6 cellular contexts compared by ENCODE assay signal in the genomic region with DNA sequence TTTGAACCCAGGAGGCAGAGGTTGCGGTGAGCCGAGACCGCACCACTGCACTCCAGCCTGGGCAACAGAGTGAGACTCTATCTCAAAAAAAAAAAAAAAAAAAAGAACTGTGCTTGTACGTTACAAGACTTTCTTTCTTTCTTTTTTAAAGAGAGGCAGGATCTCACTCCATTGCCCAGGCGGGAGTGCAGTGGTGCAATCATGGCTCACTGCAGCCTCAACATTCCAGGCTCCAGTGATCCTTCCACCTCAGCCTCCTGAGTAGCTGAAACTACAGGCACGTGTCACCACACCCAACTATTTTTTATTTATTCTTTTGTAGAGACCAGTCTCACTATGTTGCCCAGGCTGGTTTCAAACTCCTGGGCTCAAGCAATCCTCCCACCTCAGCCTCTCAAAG. TPM values are rescaled to one million over a fixed set of nuclear protein-coding genes. Genes with fewer than 3 reads are reported as not detected.
DNase-seq lines count a peak whose midpoint lies in the region; ATAC-seq, FAIRE-seq and TF ChIP-seq lines count a peak whose summit lies in the region.
"Not testable (repeated sequence)": the region's sequence is repeated elsewhere in the genome, so short reads cannot be mapped to it uniquely, and the experiment has no call there.

No MANE protein-coding gene starts in this region.

- H3K4me1 Mint-ChIP-seq in astrocyte (ENCODE audit: low read depth, unreplicated experiment); endodermal cell: not testable (repeated sequence)

- not testable (repeated sequence) for H3K9me2 ChIP-seq in PC-9 (ENCODE audit: insufficient read depth)

- H3K79me2 ChIP-seq in PC-9 (ENCODE audit: low read depth); astrocyte (ENCODE audit: insufficient read depth, low read length); K562 (ENCODE audit: control insufficient read depth, insufficient read depth, low read length); HepG2 (ENCODE audit: insufficient read depth, low read length): not testable (repeated sequence)

- in situ Hi-C loops in K562 (cut with MboI), result not testable (repeated sequence)
- in situ Hi-C loops in HepG2 (cut with HindIII; ENCODE audit: extremely low pct_ligation_motif_present, low pct_unique_long_range_greater_than_20kb), result loop anchor here (10.0 kb wide), 1 partner anchor 245 kb away; no protein-coding TSS in a partner anchor

- not testable (repeated sequence) for H3K27me3 Mint-ChIP-seq in astrocyte (ENCODE audit: low read depth, unreplicated experiment); endodermal cell (ENCODE audit: insufficient read depth)

- H3K4me3 Mint-ChIP-seq in astrocyte (ENCODE audit: unreplicated experiment); endodermal cell: not testable (repeated sequence)

- not testable (repeated sequence) for H3K27me3 ChIP-seq in PC-9 (ENCODE audit: insufficient read depth, low read depth); WERI-Rb-1 (ENCODE audit: insufficient read depth, low read depth, severe bottlenecking); astrocyte (ENCODE audit: insufficient read depth, low read length); K562 (ENCODE audit: control insufficient read depth in 2 of 2, insufficient read depth in 2 of 2, low read length in 2 of 2); endodermal cell (ENCODE audit: control insufficient read depth, insufficient read depth, low read length, poor library complexity, severe bottlenecking); HepG2 (ENCODE audit: control insufficient read depth in 1 of 2, insufficient read depth in 2 of 2, low read length in 2 of 2)

- not testable (repeated sequence) for H3K9me3 Mint-ChIP-seq in astrocyte (ENCODE audit: unreplicated experiment); endodermal cell

- TF ChIP-seq POLR2A in K562 (conservative IDR thresholded peaks at IDR 0.05); HepG2 (IDR thresholded peaks at IDR 0.05; ENCODE audit: insufficient read depth in 1 of 2, low read depth in 2 of 2, low read length in 2 of 2): not testable (repeated sequence)

- intact Hi-C loops in PC-9 (cut with micrococcal nuclease; ENCODE audit: unreplicated experiment), result loop anchor here (10.0 kb wide), 1 partner anchor 245 kb away; no protein-coding TSS in a partner anchor
- intact Hi-C loops in K562 (cut with micrococcal nuclease), result loop anchor here (10.0 kb wide), 1 partner anchor 55 kb away; no protein-coding TSS in a partner anchor
- intact Hi-C loops in HepG2 (cut with micrococcal nuclease; ENCODE audit: unreplicated experiment), result loop anchor here (5.0 kb wide), 1 partner anchor 247 kb away; no protein-coding TSS in a partner anchor

- not testable (repeated sequence) for TF ChIP-seq EP300 in K562 (IDR thresholded peaks at IDR 0.05; ENCODE audit: low read length); HepG2 (IDR thresholded peaks at IDR 0.05; ENCODE audit: low read depth in 2 of 2, low read length in 2 of 2); HepG2 (CRISPR knock-in tag; IDR thresholded peaks at IDR 0.05; ENCODE audit: borderline replicate concordance)

- H3K9ac ChIP-seq in astrocyte (ENCODE audit: low read length); K562 (ENCODE audit: insufficient read depth in 1 of 2, low read depth in 2 of 2, low read length in 2 of 2); endodermal cell (ENCODE audit: extremely low read depth, low read length, poor library complexity, severe bottlenecking); HepG2 (ENCODE audit: insufficient read depth, low read depth, low read length): not testable (repeated sequence)

- BruUV-seq in PC-9 (replicated peaks; lab: Mats Ljungman, UMichigan); K562 (replicated peaks; lab: Mats Ljungman, UMichigan); HepG2 (replicated peaks; lab: Mats Ljungman, UMichigan): not testable (repeated sequence)

- CTCF ChIA-PET in PC-9 (lab: Charles Lee), result interaction anchor here (0.6 kb wide), 1 partner anchor 245 kb away, joined by 4 read pairs; no protein-coding TSS in a partner anchor
- CTCF ChIA-PET in K562 (lab: Yijun Ruan, JAX; ENCODE audit: low intra/inter-chr PET ratio); HepG2 (lab: Yijun Ruan, JAX; ENCODE audit: low intra/inter-chr PET ratio, low total read pairs): not testable (repeated sequence)

- ATAC-seq in K562, HepG2: not testable (repeated sequence)

- H3F3A ChIP-seq in PC-9 (ENCODE audit: insufficient read depth, low read depth), result not testable (repeated sequence)

- H3K36me3 Mint-ChIP-seq in astrocyte (ENCODE audit: low read depth, unreplicated experiment); endodermal cell (ENCODE audit: low read depth): not testable (repeated sequence)

- H3K36me3 ChIP-seq in PC-9 (ENCODE audit: low read depth); WERI-Rb-1; astrocyte (ENCODE audit: insufficient read depth, low read length); K562 (ENCODE audit: control insufficient read depth, insufficient read depth, low read length); endodermal cell (ENCODE audit: control insufficient read depth, insufficient read depth, low read length); HepG2 (replicated peaks in 1 of 2; ENCODE audit: control insufficient read depth in 1 of 2, insufficient read depth in 2 of 2, low read length in 2 of 2): not testable (repeated sequence)

- H4K20me1 ChIP-seq in PC-9 (ENCODE audit: insufficient read depth); astrocyte (ENCODE audit: insufficient read depth, low read length); K562 (replicated peaks; ENCODE audit: control insufficient read depth, insufficient read depth, low read length); HepG2 (ENCODE audit: insufficient read depth, low read length): not testable (repeated sequence)

- not testable (repeated sequence) for H3K4me3 ChIP-seq in PC-9; WERI-Rb-1 (ENCODE audit: low read depth, low read length); astrocyte (ENCODE audit: insufficient read depth, low read depth, low read length); K562; endodermal cell (ENCODE audit: low read length); HepG2 (replicated peaks in 1 of 3; ENCODE audit: insufficient read depth in 1 of 3, low read depth in 2 of 3, low read length in 3 of 3)

- H2AFZ ChIP-seq in PC-9, result 0 out of 2 replicates have a peak overlapping the region, but pooled peaks have one; percentile 5
- not testable (repeated sequence) for H2AFZ ChIP-seq in astrocyte (ENCODE audit: low read depth, low read length); K562 (ENCODE audit: low read depth, low read length); HepG2 (ENCODE audit: low read length)

- TF ChIP-seq CTCF in PC-9 (conservative IDR thresholded peaks at IDR 0.05); WERI-Rb-1 (IDR thresholded peaks at IDR 0.05; ENCODE audit: low read depth, low read length); astrocyte (IDR thresholded peaks at IDR 0.05; ENCODE audit: insufficient read depth, low read depth, low read length); K562 (IDR thresholded peaks at IDR 0.05 in 2 of 3, conservative IDR thresholded peaks at IDR 0.05 in 1 of 3; ENCODE audit: insufficient read depth in 2 of 3, low read depth in 1 of 3, low read length in 3 of 3); endodermal cell (conservative IDR thresholded peaks at IDR 0.05); HepG2 (CRISPR knock-in tag; IDR thresholded peaks at IDR 0.05): not testable (repeated sequence)

- WGBS in K562 (ENCODE audit: insufficient coverage, low coverage, missing lambda C conversion rate), result 71% methylated on average over 4 of the region's 6 CpGs
- 93 to 96% methylated on average over 3 to 6 of the region's 6 CpGs for WGBS in endodermal cell (ENCODE audit: insufficient coverage in 1 of 2, insufficient read length in 1 of 2), 2 experiments
- WGBS in HepG2 (ENCODE audit: low lambda C conversion rate), result 62% methylated on average over 6 of the region's 6 CpGs

- not testable (repeated sequence) for DNase-seq in PC-9; WERI-Rb-1; astrocyte (ENCODE audit: low read depth); K562 (ENCODE audit: extremely low read depth in 1 of 4, low spot score in 3 of 4); endodermal cell; HepG2 (ENCODE audit: low spot score)

- not testable (repeated sequence) for H3K9me1 ChIP-seq in K562 (ENCODE audit: control insufficient read depth, insufficient read depth, low read length)

- not testable (repeated sequence) for TF ChIP-seq RAD21 in K562 (CRISPR knock-in tag; conservative IDR thresholded peaks at IDR 0.05 in 1 of 2, IDR thresholded peaks at IDR 0.05 in 1 of 2); HepG2 (CRISPR knock-in tag; IDR thresholded peaks at IDR 0.05)

- not testable (repeated sequence) for FAIRE-seq in astrocyte (lab: Jason Lieb, UNC); K562 (lab: Jason Lieb, UNC); HepG2 (lab: Jason Lieb, UNC)

- H3K27ac Mint-ChIP-seq in astrocyte (ENCODE audit: unreplicated experiment) (peak overlapping the region; percentile 58), endodermal cell (peak overlapping the region; percentile 42)

- not testable (repeated sequence) for H3K27ac ChIP-seq in PC-9; astrocyte (ENCODE audit: low read depth, low read length); K562 (ENCODE audit: extremely low read depth, low read depth, low read length); endodermal cell (ENCODE audit: low read depth, low read length); HepG2 (ENCODE audit: extremely low read length, insufficient read depth, low read length)
- H3K27ac ChIP-seq in WERI-Rb-1, result peak overlapping the region; percentile 72

- POLR2A ChIA-PET in PC-9 (lab: Charles Lee; ENCODE audit: unreplicated experiment); HepG2 (lab: Yijun Ruan, JAX): not testable (repeated sequence)
- POLR2A ChIA-PET in K562 (lab: Yijun Ruan, JAX), result interaction anchor here (1.1 kb wide), 1 partner anchor 8 kb away, joined by 3 read pairs; a partner anchor contains a TSS

- not testable (repeated sequence) for H3K4me1 ChIP-seq in PC-9 (replicated peaks; ENCODE audit: insufficient read depth); astrocyte (ENCODE audit: insufficient read depth, low read length); K562 (replicated peaks in 1 of 2; ENCODE audit: control insufficient read depth in 2 of 2, insufficient read depth in 2 of 2, low read length in 2 of 2); endodermal cell (ENCODE audit: control insufficient read depth, insufficient read depth, low read length); HepG2 (ENCODE audit: insufficient read depth, low read length)

- H3K4me2 ChIP-seq in PC-9; astrocyte (ENCODE audit: low read length); K562 (ENCODE audit: insufficient read depth, low read length); HepG2 (ENCODE audit: low read depth, low read length): not testable (repeated sequence)

- H3K9me3 ChIP-seq in PC-9 (ENCODE audit: insufficient read depth, low read depth); WERI-Rb-1 (ENCODE audit: severe bottlenecking); astrocyte (ENCODE audit: insufficient read depth, low read depth, low read length); K562 (replicated peaks; ENCODE audit: control insufficient read depth, insufficient read depth, low read depth, low read length); endodermal cell (ENCODE audit: control insufficient read depth, low read length); HepG2 (ENCODE audit: low read length): not testable (repeated sequence)

RNA-seq across cellular contexts. Expression of a gene that starts 8.0 kb away (rescaled TPM):
- total RNA-seq in PC-9 (2021), result 154 and 221 TPM in 2 replicates
- 123 and 135 TPM in 2 replicates for total RNA-seq in astrocyte
- 514 and 616 TPM in 2 replicates for total RNA-seq in K562 (2011; cell fraction: chromatin; rRNA removed; ENCODE audit: low replicate concordance)
- total RNA-seq in K562 (2011; cell fraction: nucleolus; rRNA removed), result 268 and 281 TPM in 2 replicates
- total RNA-seq in K562 (2011; cell fraction: nucleoplasm; rRNA removed), result 282 and 295 TPM in 2 replicates
- total RNA-seq in K562 (2014; rRNA removed), result 121 and 136 TPM in 2 replicates
- 90.7 and 104 TPM in 2 replicates for total RNA-seq in K562 (2014; rRNA removed; fragmentation: Illumina TruSeq; extraction: Trizol)
- total RNA-seq in K562 (2015; rRNA removed; fragmentation: Illumina TruSeq; extraction: Trizol), result 101 and 104 TPM in 2 replicates
- total RNA-seq in K562 (2021), result 196 and 204 TPM in 2 replicates
- polyA plus RNA-seq in K562 (2011; rRNA removed), result 160 and 184 TPM in 2 replicates
- 233 and 372 TPM in 2 replicates for polyA plus RNA-seq in K562 (2011; cell fraction: cytosol; rRNA removed)
- 242 and 339 TPM in 2 replicates for polyA plus RNA-seq in K562 (2011; cell fraction: nucleus; rRNA removed)
- 107 and 149 TPM in 2 replicates for polyA plus RNA-seq in K562 (2012)
- 154 and 180 TPM in 2 replicates for polyA plus RNA-seq in K562 (2014; fragmentation: Illumina TruSeq; extraction: Trizol)
- polyA plus RNA-seq in K562 (2014; fragmentation: Nextera tagmentation; extraction: Ambion mirVana), result 10 to 100 TPM; 11.2 to 31.0 TPM
- polyA plus RNA-seq in K562 (2014; rRNA removed), result 119 and 141 TPM in 2 replicates
- polyA minus RNA-seq in K562 (2011; rRNA and poly(A)+ RNA removed), result 205 and 308 TPM in 2 replicates
- 160 and 194 TPM in 2 replicates for polyA minus RNA-seq in K562 (2011; cell fraction: cytosol; rRNA and poly(A)+ RNA removed)
- 200 and 231 TPM in 2 replicates for polyA minus RNA-seq in K562 (2011; cell fraction: nucleus; rRNA and poly(A)+ RNA removed)
- 10 to 100 TPM; 84.7 to 92.4 TPM for total RNA-seq in endodermal cell
- 79.6 TPM for polyA plus RNA-seq in endodermal cell (2013, experiment 1 of 2)
- 78.4 TPM for polyA plus RNA-seq in endodermal cell (2013, experiment 2 of 2)
- total RNA-seq in HepG2 (2016; rRNA removed; fragmentation: Illumina TruSeq; extraction: Trizol), result 102 and 109 TPM in 2 replicates
- total RNA-seq in HepG2 (2016; cell fraction: cytosol; rRNA removed; fragmentation: Illumina TruSeq; extraction: Trizol; ENCODE audit: low read depth), result 46.6 and 57.5 TPM in 2 replicates
- 85.8 and 109 TPM in 2 replicates for total RNA-seq in HepG2 (2016; cell fraction: insoluble cytoplasmic fraction; rRNA removed; fragmentation: Illumina TruSeq; extraction: Trizol)
- total RNA-seq in HepG2 (2016; cell fraction: membrane; rRNA removed; fragmentation: Illumina TruSeq; extraction: Trizol), result 87.0 and 101 TPM in 2 replicates
- 104 and 150 TPM in 2 replicates for total RNA-seq in HepG2 (2016; cell fraction: nucleus; rRNA removed; fragmentation: Illumina TruSeq; extraction: Trizol)
- 119 and 129 TPM in 2 replicates for polyA plus RNA-seq in HepG2 (2011; rRNA removed)
- 93.9 and 123 TPM in 2 replicates for polyA plus RNA-seq in HepG2 (2011; cell fraction: cytosol; rRNA removed)
- polyA plus RNA-seq in HepG2 (2011; cell fraction: nucleus; rRNA removed), result 278 and 283 TPM in 2 replicates
- polyA plus RNA-seq in HepG2 (2012), result 52.1 and 55.0 TPM in 2 replicates
- 19.8 and 23.6 TPM in 2 replicates for polyA plus RNA-seq in HepG2 (2016; cell fraction: cytosol; fragmentation: Illumina TruSeq; extraction: Trizol; ENCODE audit: low read depth)
- polyA plus RNA-seq in HepG2 (2016; cell fraction: insoluble cytoplasmic fraction; fragmentation: Illumina TruSeq; extraction: Trizol; ENCODE audit: low read depth), result 97.4 and 110 TPM in 2 replicates
- 67.2 and 72.4 TPM in 2 replicates for polyA plus RNA-seq in HepG2 (2016; cell fraction: membrane; fragmentation: Illumina TruSeq; extraction: Trizol; ENCODE audit: low read depth)
- 153 and 165 TPM in 2 replicates for polyA plus RNA-seq in HepG2 (2016; cell fraction: nucleus; fragmentation: Illumina TruSeq; extraction: Trizol; ENCODE audit: insufficient read depth, low read depth)
- 284 and 462 TPM in 2 replicates for polyA minus RNA-seq in HepG2 (2011; rRNA and poly(A)+ RNA removed; ENCODE audit: low replicate concordance)
- 88.5 and 89.2 TPM in 2 replicates for polyA minus RNA-seq in HepG2 (2011; cell fraction: cytosol; rRNA and poly(A)+ RNA removed)
- 247 and 281 TPM in 2 replicates for polyA minus RNA-seq in HepG2 (2011; cell fraction: nucleus; rRNA and poly(A)+ RNA removed)
